In the genomic region with DNA sequence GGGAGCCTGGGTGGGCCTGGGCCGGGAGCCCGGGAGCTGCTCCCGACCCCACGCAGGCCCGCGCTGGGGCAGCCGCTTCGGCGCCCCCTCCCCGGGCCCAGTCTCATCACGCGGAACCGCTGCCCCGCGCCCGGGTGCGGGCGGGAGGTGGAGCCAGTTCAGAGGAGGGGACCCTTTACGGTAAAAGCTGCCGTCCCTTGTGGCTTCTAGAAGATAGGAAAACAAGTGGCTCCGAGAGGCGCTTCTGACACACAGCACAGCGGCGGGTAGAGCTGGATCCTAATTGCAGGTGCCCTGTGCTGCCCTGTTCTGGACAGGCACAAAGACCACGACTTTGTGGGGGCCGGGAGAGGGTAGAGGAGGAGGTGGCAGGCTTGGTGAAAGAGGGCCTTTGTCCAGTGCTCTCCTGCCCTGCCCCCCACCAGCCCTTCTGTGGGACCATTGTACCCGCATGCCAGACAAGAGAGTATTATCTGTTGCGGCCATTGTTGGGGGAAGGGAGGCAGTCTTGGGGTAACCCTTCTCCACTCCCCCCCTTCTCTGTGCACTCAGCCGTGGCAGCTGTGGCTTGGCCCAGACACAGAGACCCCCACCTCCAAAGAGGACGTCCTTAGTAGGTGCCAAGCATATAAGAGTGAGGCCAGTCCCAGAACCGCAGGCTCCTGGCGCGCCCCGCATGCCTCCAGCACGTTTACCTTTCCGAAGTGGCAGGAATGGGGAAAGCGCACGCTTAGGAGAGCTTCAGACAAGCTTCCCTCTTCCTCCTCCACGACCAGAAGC, we compare ENCODE assay signal across 1 cellular context.
A peak's percentile ranks its signal among the peaks of the same experiment; 100 is the strongest.
TF ChIP-seq lines count a peak whose summit lies in the region.

No MANE protein-coding gene starts in this region.

TF ChIP-seq in H1, 55 proteins besides CTCF, POLR2A, EP300 and RAD21:
- TF ChIP-seq KDM1A (IDR thresholded peaks at IDR 0.05; ENCODE audit: borderline replicate concordance, low read length) (no peak), CBX8 (IDR thresholded peaks at IDR 0.05; ENCODE audit: borderline replicate concordance, low read depth, low read length) (no peak), GABPA (IDR thresholded peaks at IDR 0.05; ENCODE audit: borderline replicate concordance, insufficient read depth, low read length) (no peak), SIX5 (IDR thresholded peaks at IDR 0.05; ENCODE audit: low read depth, low read length) (no peak), SUZ12 (IDR thresholded peaks at IDR 0.05; ENCODE audit: low read length) (no peak), CHD1 (IDR thresholded peaks at IDR 0.05; ENCODE audit: low read depth, low read length) (no peak), TCF12 (IDR thresholded peaks at IDR 0.05; ENCODE audit: low read depth, low read length) (no peak), SRF (IDR thresholded peaks at IDR 0.05; ENCODE audit: low read depth, low read length) (no peak), CBX5 (IDR thresholded peaks at IDR 0.05; ENCODE audit: low read depth, low read length) (no peak), GTF2F1 (IDR thresholded peaks at IDR 0.05; ENCODE audit: borderline replicate concordance, low read depth, low read length) (no peak), EGR1 (IDR thresholded peaks at IDR 0.05; ENCODE audit: borderline replicate concordance, low read depth, low read length) (no peak), BACH1 (IDR thresholded peaks at IDR 0.05; ENCODE audit: low read length) (no peak), RNF2 (IDR thresholded peaks at IDR 0.05; ENCODE audit: borderline replicate concordance, low read depth, low read length, missing control alignments, poor library complexity, severe bottlenecking) (no peak), CEBPB (IDR thresholded peaks at IDR 0.05; ENCODE audit: low read depth, low read length) (no peak), ZNF274 (IDR thresholded peaks at IDR 0.05; ENCODE audit: borderline replicate concordance, extremely low read depth, low read length) (no peak), PHF8 (conservative IDR thresholded peaks at IDR 0.05; ENCODE audit: low read depth, low read length) (peak; percentile 1; the same call in 1 of the 2 replicates), YY1 (IDR thresholded peaks at IDR 0.05; ENCODE audit: low read depth, low read length) (peak; percentile 69; the same call in 1 of the 2 replicates), TBP (IDR thresholded peaks at IDR 0.05; ENCODE audit: low read depth, low read length) (no peak), EZH2 (IDR thresholded peaks at IDR 0.05; ENCODE audit: low read depth, low read length, severe bottlenecking) (no peak), POU5F1 (IDR thresholded peaks at IDR 0.05; ENCODE audit: low read depth, low read length) (no peak), TAF1 (IDR thresholded peaks at IDR 0.05; ENCODE audit: low read depth, low read length) (no peak), JUN (IDR thresholded peaks at IDR 0.05; ENCODE audit: low read depth, low read length) (no peak), SIN3A (conservative IDR thresholded peaks at IDR 0.05 in 1 of 2, IDR thresholded peaks at IDR 0.05 in 1 of 2; ENCODE audit: low read depth in 1 of 2, low read length in 2 of 2) (no peak), BCL11A (IDR thresholded peaks at IDR 0.05; ENCODE audit: low read depth in 2 of 2, low read length in 2 of 2) (no peak), SP1 (IDR thresholded peaks at IDR 0.05; ENCODE audit: low read depth, low read length) (no peak), POLR2AphosphoS5 (IDR thresholded peaks at IDR 0.05; ENCODE audit: low read depth, low read length) (peak; percentile 35; the same call in 1 of the 2 replicates)
- TF ChIP-seq, protein P1, sequence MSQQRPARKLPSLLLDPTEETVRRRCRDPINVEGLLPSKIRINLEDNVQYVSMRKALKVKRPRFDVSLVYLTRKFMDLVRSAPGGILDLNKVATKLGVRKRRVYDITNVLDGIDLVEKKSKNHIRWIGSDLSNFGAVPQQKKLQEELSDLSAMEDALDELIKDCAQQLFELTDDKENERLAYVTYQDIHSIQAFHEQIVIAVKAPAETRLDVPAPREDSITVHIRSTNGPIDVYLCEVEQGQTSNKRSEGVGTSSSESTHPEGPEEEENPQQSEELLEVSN (IDR thresholded peaks at IDR 0.05): no peak
- TF ChIP-seq, protein P2, sequence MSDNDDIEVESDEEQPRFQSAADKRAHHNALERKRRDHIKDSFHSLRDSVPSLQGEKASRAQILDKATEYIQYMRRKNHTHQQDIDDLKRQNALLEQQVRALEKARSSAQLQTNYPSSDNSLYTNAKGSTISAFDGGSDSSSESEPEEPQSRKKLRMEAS (IDR thresholded peaks at IDR 0.05): peak; percentile 18; the same call in 1 of the 2 replicates
- TF ChIP-seq, protein P3, sequence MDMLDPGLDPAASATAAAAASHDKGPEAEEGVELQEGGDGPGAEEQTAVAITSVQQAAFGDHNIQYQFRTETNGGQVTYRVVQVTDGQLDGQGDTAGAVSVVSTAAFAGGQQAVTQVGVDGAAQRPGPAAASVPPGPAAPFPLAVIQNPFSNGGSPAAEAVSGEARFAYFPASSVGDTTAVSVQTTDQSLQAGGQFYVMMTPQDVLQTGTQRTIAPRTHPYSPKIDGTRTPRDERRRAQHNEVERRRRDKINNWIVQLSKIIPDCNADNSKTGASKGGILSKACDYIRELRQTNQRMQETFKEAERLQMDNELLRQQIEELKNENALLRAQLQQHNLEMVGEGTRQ (IDR thresholded peaks at IDR 0.05; ENCODE audit: low read length): no peak
- TF ChIP-seq, protein P4, sequence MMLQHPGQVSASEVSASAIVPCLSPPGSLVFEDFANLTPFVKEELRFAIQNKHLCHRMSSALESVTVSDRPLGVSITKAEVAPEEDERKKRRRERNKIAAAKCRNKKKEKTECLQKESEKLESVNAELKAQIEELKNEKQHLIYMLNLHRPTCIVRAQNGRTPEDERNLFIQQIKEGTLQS (IDR thresholded peaks at IDR 0.05; ENCODE audit: insufficient read depth, low read depth, low read length): no peak
TF ChIP-seq in H1: peak in this region for 4.
